In the genomic region with DNA sequence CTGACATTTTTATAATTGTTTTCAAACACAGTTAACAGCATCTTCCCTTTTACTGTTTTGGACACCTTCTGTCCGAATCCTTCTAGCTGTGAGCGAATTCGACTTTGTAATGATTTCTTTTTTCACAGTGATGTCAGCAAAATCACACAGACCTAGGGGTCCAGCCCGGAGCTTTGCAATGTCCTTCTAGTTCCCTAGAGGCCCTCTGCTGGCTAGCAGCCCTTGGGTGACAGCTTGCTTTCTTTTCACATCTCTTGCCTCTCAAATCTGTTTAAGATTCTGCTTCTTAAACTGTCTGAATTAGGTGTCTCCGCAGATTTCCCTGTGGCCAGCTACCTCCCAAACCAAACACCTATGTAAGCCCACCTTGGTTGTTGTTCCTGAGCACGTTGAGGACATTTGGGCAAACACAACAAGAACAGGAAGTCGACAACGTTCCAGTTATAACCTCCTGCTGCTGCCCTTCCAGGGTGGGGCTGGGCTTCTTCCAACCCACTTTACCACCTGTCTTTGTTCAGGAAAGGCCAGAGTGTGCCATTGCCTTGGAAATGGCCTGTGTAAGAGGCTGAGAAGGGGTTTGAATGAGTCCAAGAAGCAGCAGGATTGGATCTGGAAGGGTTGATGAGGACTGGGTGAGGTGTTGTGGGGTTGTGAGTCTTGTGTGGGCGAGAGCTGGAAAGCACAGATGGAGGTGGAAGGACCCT, we compare ENCODE assay signal across 21 cellular contexts.
DNase-seq lines count a peak whose midpoint lies in the region; ATAC-seq and TF ChIP-seq lines count a peak whose summit lies in the region.
"Had no signal": no experiment of that assay in that cellular context is flagged by ENCODE, and none has a peak within 500 bp of the region (broad histone marks: within the 10 kb centered on the region; RNA-seq: fewer than 3 reads in every experiment).

No MANE protein-coding gene starts in this region.

- TF ChIP-seq POLR2A in Peyer's patch (IDR thresholded peaks at IDR 0.05): no peak

- H3K27me3 ChIP-seq in Peyer's patch: no peaks in the 10 kb centered on the region
- H3K27me3 ChIP-seq: gastrocnemius medialis, tibial nerve had no signal

- no peaks in the 10 kb centered on the region for H3K4me1 ChIP-seq in Peyer's patch
- H3K4me1 ChIP-seq: gastrocnemius medialis, tibial nerve had no signal

- DNase-seq in DMS79 treated with DMSO at 0.1 percent for 48 hours (lab: John Stamatoyannopoulos, UW) (peak; percentile 84), NCI-H187 treated with DMSO at 0.1 percent for 48 hours (lab: John Stamatoyannopoulos, UW) (peak; percentile 51), NCI-H524 treated with DMSO at 0.1 percent for 48 hours (lab: John Stamatoyannopoulos, UW) (peak; percentile 61), cerebellum (ENCODE audit: low spot score) (peak; percentile 61), Peyer's patch (no peak), Right ventricle myocardium superior (no peak)
- DNase-seq: activated CD4-positive, alpha-beta memory T cell treated with anti-CD3 and anti-CD28 coated beads for 36 hours; activated CD4-positive, CD25-positive, alpha-beta regulatory T cell; activated naive CD4-positive, alpha-beta T cell; activated T-cell treated with anti-CD3 and anti-CD28 coated beads for 4 hours; amygdala; CD8-positive, alpha-beta memory T cell; central memory CD4-positive, alpha-beta T cell; gastrocnemius medialis; mesenchymal stem cell; NCI-H1694 treated with DMSO at 0.1 percent for 48 hours; RPMI8226; SK-N-SH; stimulated activated CD4-positive, alpha-beta T cell treated with anti-CD3 and anti-CD28 coated beads, Interleukin-4, amount 100 ng/mL, for 1 hour had no signal

- H3K4me3 ChIP-seq in Peyer's patch: no peak overlapping the region
- H3K4me3 ChIP-seq: gastrocnemius medialis, tibial nerve had no signal

- no peak for TF ChIP-seq CTCF in Peyer's patch (IDR thresholded peaks at IDR 0.05)

- intact Hi-C loops in Right ventricle myocardium superior (cut with DNase I): no loop called here

- H3K9me3 ChIP-seq in Peyer's patch: no peaks in the 10 kb centered on the region
- H3K9me3 ChIP-seq: gastrocnemius medialis, SK-N-SH had no signal

- no peaks in the 10 kb centered on the region for H3K36me3 ChIP-seq in Peyer's patch
- H3K36me3 ChIP-seq: gastrocnemius medialis, tibial nerve had no signal

- H3K27ac ChIP-seq in Peyer's patch: no peak overlapping the region
- H3K27ac ChIP-seq: gastrocnemius medialis, tibial nerve had no signal

- ATAC-seq in HG03139 (IDR thresholded peaks at IDR 0.05; ENCODE audit: unreplicated experiment): no peak
- no peak for ATAC-seq in Right ventricle myocardium superior (ENCODE audit: poor library complexity)
- ATAC-seq: gastrocnemius medialis had no signal

Comparison
In these comparisons a context has a peak if more than half of its experiments do, and no peak if none do; other contexts are left out.
1. DNase-seq: peak in DMS79 treated with DMSO at 0.1 percent for 48 hours (single experiment), NCI-H187 treated with DMSO at 0.1 percent for 48 hours (single experiment), NCI-H524 treated with DMSO at 0.1 percent for 48 hours (single experiment) and cerebellum (single experiment); none in Peyer's patch (0 of 3) and Right ventricle myocardium superior (single experiment).